Comparison of ENCODE assay signal across 12 cellular contexts in the genomic region with DNA sequence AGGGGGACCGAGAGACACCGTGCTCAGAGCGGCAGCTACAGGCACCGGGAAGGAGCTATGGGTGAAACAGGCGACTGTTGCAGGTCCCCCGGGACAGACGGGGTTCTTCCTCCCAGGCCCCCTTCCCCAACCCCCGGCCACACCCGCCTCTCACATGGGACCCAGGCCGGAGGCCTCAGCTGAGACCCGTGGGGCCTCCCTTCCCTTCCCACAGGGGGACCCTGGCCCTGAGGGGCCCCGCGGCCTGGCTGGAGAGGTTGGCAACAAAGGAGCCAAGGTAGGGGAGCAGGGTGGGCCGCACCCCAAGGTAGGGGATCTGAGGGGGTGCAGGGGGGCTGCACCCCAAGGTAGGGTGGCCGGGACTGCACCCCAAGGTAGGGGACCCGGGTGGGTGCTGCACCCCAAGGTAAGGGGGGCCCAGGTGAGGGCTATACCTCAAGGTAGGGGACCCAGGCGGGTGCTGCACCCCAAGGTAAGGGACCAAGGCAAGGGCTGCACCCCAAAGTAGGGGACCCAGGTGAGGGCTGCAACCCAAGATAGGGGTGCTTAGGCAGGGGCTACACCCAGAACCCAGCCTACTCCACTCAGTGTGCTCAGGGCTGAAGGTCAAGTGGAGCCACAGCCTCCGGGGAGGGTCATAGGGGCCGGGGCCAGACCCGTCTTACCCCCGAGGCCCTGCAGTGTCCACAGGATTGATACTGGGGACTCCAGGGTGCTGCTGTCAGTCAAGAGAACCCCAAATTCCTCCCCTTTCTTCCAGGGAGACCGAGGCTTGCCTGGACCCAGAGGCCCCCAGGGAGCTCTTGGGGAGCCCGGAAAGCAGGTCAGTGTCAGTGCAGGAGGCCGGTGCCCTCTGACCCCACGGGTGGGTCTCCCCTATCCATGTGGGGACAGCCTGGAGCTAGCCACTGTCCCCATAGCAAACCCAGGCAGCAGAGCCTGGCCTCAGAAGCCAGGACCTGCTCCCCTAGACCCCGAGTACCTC. TPM values are rescaled to one million over a fixed set of nuclear protein-coding genes. Genes with fewer than 3 reads are reported as not detected.
DNase-seq lines count a peak whose midpoint lies in the region; ATAC-seq and TF ChIP-seq lines count a peak whose summit lies in the region.
"Had no signal": no experiment of that assay in that cellular context is flagged by ENCODE, and none has a peak within 500 bp of the region (broad histone marks: within the 10 kb centered on the region; RNA-seq: fewer than 3 reads in every experiment).

No MANE protein-coding gene starts in this region.

- H2BK5ac ChIP-seq in H9 (ENCODE audit: insufficient read length, low read length), result no peak overlapping the region

- no peak overlapping the region for H3T11ph ChIP-seq in H9 (ENCODE audit: low read length)

- H4K5ac ChIP-seq in H9 (ENCODE audit: insufficient read length, low read depth, low read length), result no peak overlapping the region

- peaks cover 16% of the 10 kb centered on the region; the same call in 1 of the 2 replicates for H3K36me3 ChIP-seq in BLaER1
- H3K36me3 ChIP-seq in HAP-1 (replicated peaks), result peaks cover 2% of the 10 kb centered on the region; the same call in 1 of the 2 replicates
- H3K36me3 ChIP-seq: cardiac muscle cell had no signal

- no peaks in the 10 kb centered on the region for H3K9me3 Mint-ChIP-seq in H9

- H3K9ac ChIP-seq in BLaER1 (no peak overlapping the region), H9 (ENCODE audit: extremely low read depth, insufficient read length, low read length) (no peak overlapping the region)

- no CpG with 5 or more reads among the region's 26 CpGs for WGBS in H9 (ENCODE audit: extremely low coverage, insufficient read length, low lambda C conversion rate)

- H3K27me3 ChIP-seq in BLaER1 (no peaks in the 10 kb centered on the region), H9 (ENCODE audit: insufficient read depth, low read length) (no peaks in the 10 kb centered on the region), HAP-1 (ENCODE audit: low read depth) (no peaks in the 10 kb centered on the region)
- H3K27me3 ChIP-seq: cardiac muscle cell had no signal

- H3K4me2 ChIP-seq in BLaER1, result peak overlapping the region; percentile 75
- no peak overlapping the region for H3K4me2 ChIP-seq in H9 (ENCODE audit: insufficient read depth, insufficient read length, low read length)

- H2BK15ac ChIP-seq in H9 (ENCODE audit: low read depth, low read length), result no peak overlapping the region

- peak; percentile 21 for DNase-seq in H9
- peak; percentile 18 for DNase-seq in left cardiac atrium
- peak in 7 of 10 donors; percentile 1 to 76 (median 18) for DNase-seq in posterior cingulate gyrus
- no peak for DNase-seq in HAP-1 (ENCODE audit: low spot score in 2 of 2)
- DNase-seq in T-helper 9 cell, result no peak
- DNase-seq: NCI-H187, NCI-H82 had no signal

- H3K23ac ChIP-seq in H9 (ENCODE audit: insufficient read length, low read depth, low read length), result no peak overlapping the region

- no peak overlapping the region for H3K56ac ChIP-seq in H9 (ENCODE audit: insufficient read length, low read depth, low read length)

- H3K27me3 Mint-ChIP-seq in H9 (ENCODE audit: low read depth), result no peaks in the 10 kb centered on the region

- intact Hi-C loops in left cardiac atrium (cut with DNase I), result no loop called here
- intact Hi-C loops in posterior cingulate gyrus (cut with DNase I), result no loop called here

- peaks cover 9 to 45% (median 11%) of the 10 kb centered on the region in 3 experiments for H3K36me3 Mint-ChIP-seq in H9 (ENCODE audit: insufficient read depth in 1 of 3, low read depth in 3 of 3)

- H3K4me1 ChIP-seq in BLaER1, result peaks cover 67% of the 10 kb centered on the region
- H3K4me1 ChIP-seq in H9 (ENCODE audit: insufficient read depth, low read length), result no peaks in the 10 kb centered on the region
- no peaks in the 10 kb centered on the region for H3K4me1 ChIP-seq in HAP-1

- H3K9me3 ChIP-seq in BLaER1 (no peaks in the 10 kb centered on the region), H9 (ENCODE audit: control insufficient read depth, low read depth, low read length) (no peaks in the 10 kb centered on the region), HAP-1 (no peaks in the 10 kb centered on the region)
- H3K9me3 ChIP-seq: thoracic aorta had no signal

- no peak overlapping the region for H4K91ac ChIP-seq in H9 (ENCODE audit: insufficient read length, low read depth, low read length)

- H2BK120ac ChIP-seq in H9 (ENCODE audit: low read depth, low read length, poor library complexity, severe bottlenecking), result no peak overlapping the region

- H3K4me1 Mint-ChIP-seq in H9, result no peaks in the 10 kb centered on the region

- H3K18ac ChIP-seq in H9 (ENCODE audit: insufficient read length, low read depth, low read length), result no peak overlapping the region

- H3K14ac ChIP-seq in H9 (ENCODE audit: insufficient read depth, low read length), result no peak overlapping the region; the same call in 1 of the 2 replicates

- H3K4me3 ChIP-seq in BLaER1 (no peak overlapping the region), HAP-1 (no peak overlapping the region)
- H3K4me3 ChIP-seq: cardiac muscle cell, thoracic aorta had no signal

- TF ChIP-seq CTCF in H9 (conservative IDR thresholded peaks at IDR 0.05), result no peak

- no peaks in the 10 kb centered on the region for H3K23me2 ChIP-seq in H9 (ENCODE audit: insufficient read length, low read depth, low read length, poor library complexity, severe bottlenecking)

- no peak overlapping the region for H2AFZ ChIP-seq in H9 (ENCODE audit: low read length)

- H2BK20ac ChIP-seq in H9 (ENCODE audit: low read depth, low read length, poor library complexity, severe bottlenecking), result no peak overlapping the region

- H2BK12ac ChIP-seq in H9 (ENCODE audit: insufficient read length, low read depth, low read length), result no peak overlapping the region

- H3K4ac ChIP-seq in H9 (ENCODE audit: low read depth, low read length), result no peak overlapping the region

- H3K27ac ChIP-seq in BLaER1 (no peak overlapping the region), H9 (ENCODE audit: insufficient read length, low read depth, low read length) (no peak overlapping the region)
- H3K27ac ChIP-seq: cardiac muscle cell had no signal

- H3K79me1 ChIP-seq in H9 (ENCODE audit: insufficient read depth, low read depth, low read length, poor library complexity, severe bottlenecking), result no peaks in the 10 kb centered on the region

- H3K4me3 Mint-ChIP-seq in H9, result no peak overlapping the region

- no peak for ATAC-seq in left cardiac atrium
- ATAC-seq in GM18858 (IDR thresholded peaks at IDR 0.05; ENCODE audit: unreplicated experiment), result no peak

- in situ Hi-C loops in HAP-1 (cut with MboI; ENCODE audit: low sequenced_read_pairs), result no loop called here

- no peaks in the 10 kb centered on the region for H3K79me2 ChIP-seq in H9 (ENCODE audit: insufficient read depth, low read length)

- H2AK5ac ChIP-seq in H9 (ENCODE audit: insufficient read length, low read length), result no peak overlapping the region

- H4K20me1 ChIP-seq in BLaER1 (peaks cover 25% of the 10 kb centered on the region), H9 (ENCODE audit: control insufficient read depth, insufficient read depth, insufficient read length) (no peaks in the 10 kb centered on the region)

- H3K27ac Mint-ChIP-seq in H9, result no peak overlapping the region

- H4K8ac ChIP-seq in H9 (replicated peaks; ENCODE audit: insufficient read length, low read depth, low read length), result no peak overlapping the region

RNA-seq across cellular contexts. Expression of gene COL6A2, which starts 22.7 kb away (rescaled TPM):
- total RNA-seq in H9 (2021) (124 and 129 TPM in 2 replicates), left cardiac atrium (100 to 1,000 TPM; 330 to 350 TPM)

RNA-seq across cellular contexts. Expression of gene FTCD, which starts 34.8 kb away (rescaled TPM):
- total RNA-seq in H9 (2021) (6.7 and 6.8 TPM in 2 replicates), left cardiac atrium (1 to 10 TPM in 1 of 2 donors, under 1 TPM in 1; 0.68 to 1.6 TPM)
- total RNA-seq: epithelial cell of proximal tubule had no signal

Comparison
In these comparisons a context has a peak if more than half of its experiments do, and no peak if none do; other contexts are left out.
1. DNase-seq: peak in H9 (single experiment), left cardiac atrium (single experiment) and posterior cingulate gyrus (7 of 10); none in HAP-1 (0 of 2) and T-helper 9 cell (single experiment).